11 cellular contexts compared by ENCODE assay signal in genomic region chr1:178609015-178609414, GRCh38.
DNase-seq lines count a peak whose midpoint lies in the region; ATAC-seq and TF ChIP-seq lines count a peak whose summit lies in the region.
"Had no signal": no experiment of that assay in that cellular context is flagged by ENCODE, and none has a peak within 500 bp of the region (broad histone marks: within the 10 kb centered on the region; RNA-seq: fewer than 3 reads in every experiment).

No MANE protein-coding gene starts in this region.

- H3K4me2 ChIP-seq in GM23248 (ENCODE audit: unreplicated experiment), result peak overlapping the region; percentile 91
- H3K4me2 ChIP-seq in smooth muscle cell, result peak overlapping the region; percentile 55
- no peak overlapping the region for H3K4me2 ChIP-seq in GM23338

- H2AFZ ChIP-seq in GM23248 (no peak overlapping the region), smooth muscle cell (ENCODE audit: low read depth) (no peak overlapping the region), GM23338 (no peak overlapping the region)

- H3F3A ChIP-seq in GM23248 (ENCODE audit: insufficient read depth) (peaks cover 53% of the 10 kb centered on the region), smooth muscle cell (ENCODE audit: low read depth) (peaks cover 6% of the 10 kb centered on the region), GM23338 (replicated peaks; ENCODE audit: low read depth) (no peaks in the 10 kb centered on the region)

- H3K4me3 ChIP-seq in GM23248 (peak overlapping the region; percentile 58), fibroblast of the aortic adventitia (ENCODE audit: low read depth, low read length) (no peak overlapping the region), smooth muscle cell (no peak overlapping the region), GM23338 (no peak overlapping the region)

- WGBS in GM23248 (ENCODE audit: low coverage in 1 of 2, low lambda C conversion rate in 2 of 2, missing lambda C conversion rate in 2 of 2), 2 experiments, result 1 to 2% methylated on average over 2 of the region's 2 CpGs
- WGBS in smooth muscle cell (ENCODE audit: low lambda C conversion rate), result 6% methylated on average over 2 of the region's 2 CpGs

- H3K27ac ChIP-seq in GM23248 (peak overlapping the region; percentile 96), smooth muscle cell (ENCODE audit: low read depth) (peak overlapping the region; percentile 79), GM23338 (ENCODE audit: low read depth) (no peak overlapping the region)

- DNase-seq in GM23248, result peak; percentile 93
- DNase-seq in RPMI7951 (ENCODE audit: low read depth), result peak; percentile 55
- DNase-seq in fibroblast of the aortic adventitia (ENCODE audit: low read depth), result peak; percentile 87
- no peak for DNase-seq in smooth muscle cell (lab: John Stamatoyannopoulos, UW; ENCODE audit: unreplicated experiment)
- DNase-seq in GM23338 (ENCODE audit: low spot score), result no peak
- no peak for DNase-seq in NCI-H82 (lab: John Stamatoyannopoulos, UW)
- DNase-seq in stimulated activated naive CD4-positive, alpha-beta T cell treated with Interleukin-2 at 50 U/mL for 16 hours (lab: John Stamatoyannopoulos, UW), result no peak
- DNase-seq: activated T-cell treated with anti-CD3 and anti-CD28 coated beads, Interleukin-2, amount 50 U/mL, for 24 hours; NCI-H345 had no signal

- H3K36me3 ChIP-seq in GM23248 (ENCODE audit: low read depth) (no peaks in the 10 kb centered on the region), smooth muscle cell (ENCODE audit: low read depth) (no peaks in the 10 kb centered on the region), GM23338 (ENCODE audit: insufficient read depth) (no peaks in the 10 kb centered on the region)

- peaks cover 63% of the 10 kb centered on the region for H3K4me1 ChIP-seq in GM23248 (ENCODE audit: insufficient read depth)
- peaks cover 12% of the 10 kb centered on the region for H3K4me1 ChIP-seq in smooth muscle cell (ENCODE audit: low read depth)
- H3K4me1 ChIP-seq in GM23338 (ENCODE audit: insufficient read depth), result peaks cover 6% of the 10 kb centered on the region

- H3K4me1 Mint-ChIP-seq in GM23338, result peaks cover 8% of the 10 kb centered on the region

- H3K9me3 ChIP-seq in GM23248 (ENCODE audit: low read depth), result no peaks in the 10 kb centered on the region
- H3K9me3 ChIP-seq in smooth muscle cell (replicated peaks; ENCODE audit: low read depth), result no peaks in the 10 kb centered on the region

- H3K79me2 ChIP-seq in GM23248 (ENCODE audit: insufficient read depth), result no peaks in the 10 kb centered on the region
- no peaks in the 10 kb centered on the region for H3K79me2 ChIP-seq in smooth muscle cell (ENCODE audit: low read depth)
- H3K79me2 ChIP-seq in GM23338 (replicated peaks; ENCODE audit: insufficient read depth), result no peaks in the 10 kb centered on the region

- no peak for ATAC-seq in GM23338

- H3K9ac ChIP-seq in GM23248 (peak overlapping the region; percentile 69), smooth muscle cell (ENCODE audit: low read depth) (no peak overlapping the region)

- in situ Hi-C loops in GM23248 (cut with MboI), result no loop called here

- H3K9me2 ChIP-seq in GM23248 (ENCODE audit: insufficient read depth) (no peaks in the 10 kb centered on the region), GM23338 (ENCODE audit: insufficient read depth) (no peaks in the 10 kb centered on the region)

- H3K27me3 Mint-ChIP-seq in GM23338 (ENCODE audit: insufficient read depth, low read depth, poor library complexity), result no peaks in the 10 kb centered on the region
- H3K27me3 Mint-ChIP-seq: activated T-cell treated with anti-CD3 and anti-CD28 coated beads, Interleukin-2, amount 50 U/mL, for 24 hours; dendritic cell treated with granulocyte-macrophage colony-stimulating factor and Interleukin-4, amounts not matched to agents 40 ng/mL and 50 ng/mL, for 4 days had no signal

- no peak overlapping the region for H3K27ac Mint-ChIP-seq in GM23338
- H3K27ac Mint-ChIP-seq: activated T-cell treated with anti-CD3 and anti-CD28 coated beads, Interleukin-2, amount 50 U/mL, for 24 hours; dendritic cell treated with granulocyte-macrophage colony-stimulating factor and Interleukin-4, amounts not matched to agents 40 ng/mL and 50 ng/mL, for 4 days; T-helper 2 cell treated with Interferon-gamma antibody and Interleukin-4, amounts not matched to agents 5 μg/mL and 100 μg/mL, for 36 hours had no signal

- H3K4me3 Mint-ChIP-seq in GM23338, result no peak overlapping the region
- H3K4me3 Mint-ChIP-seq: activated T-cell treated with anti-CD3 and anti-CD28 coated beads, Interleukin-2, amount 50 U/mL, for 24 hours; dendritic cell treated with granulocyte-macrophage colony-stimulating factor and Interleukin-4, amounts not matched to agents 40 ng/mL and 50 ng/mL, for 4 days; T-helper 2 cell treated with Interferon-gamma antibody and Interleukin-4, amounts not matched to agents 5 μg/mL and 100 μg/mL, for 36 hours had no signal

- H3K27me3 ChIP-seq in GM23248 (replicated peaks; ENCODE audit: insufficient read depth) (no peaks in the 10 kb centered on the region), smooth muscle cell (ENCODE audit: low read depth) (no peaks in the 10 kb centered on the region), GM23338 (ENCODE audit: insufficient read depth) (no peaks in the 10 kb centered on the region)

- H3K9me3 Mint-ChIP-seq in GM23338, result no peaks in the 10 kb centered on the region
- H3K9me3 Mint-ChIP-seq: activated T-cell treated with anti-CD3 and anti-CD28 coated beads, Interleukin-2, amount 50 U/mL, for 24 hours; dendritic cell treated with granulocyte-macrophage colony-stimulating factor and Interleukin-4, amounts not matched to agents 40 ng/mL and 50 ng/mL, for 4 days; T-helper 2 cell treated with Interferon-gamma antibody and Interleukin-4, amounts not matched to agents 5 μg/mL and 100 μg/mL, for 36 hours had no signal

- TF ChIP-seq CTCF in fibroblast of the aortic adventitia (IDR thresholded peaks at IDR 0.05; ENCODE audit: insufficient read depth, low read length), result no peak
- no peak for TF ChIP-seq CTCF in smooth muscle cell (IDR thresholded peaks at IDR 0.05; ENCODE audit: borderline replicate concordance, insufficient read depth, poor library complexity, severe bottlenecking)
- no peak for TF ChIP-seq CTCF in GM23338 (conservative IDR thresholded peaks at IDR 0.05; ENCODE audit: low read depth in 2 of 2)

- no peaks in the 10 kb centered on the region for H3K36me3 Mint-ChIP-seq in GM23338 (ENCODE audit: low read depth)

- no peaks in the 10 kb centered on the region for H4K20me1 ChIP-seq in GM23248 (ENCODE audit: insufficient read depth)
- no peaks in the 10 kb centered on the region for H4K20me1 ChIP-seq in smooth muscle cell (ENCODE audit: low read depth)
- H4K20me1 ChIP-seq in GM23338 (replicated peaks; ENCODE audit: insufficient read depth), result no peaks in the 10 kb centered on the region

TF ChIP-seq in GM23338, 12 proteins besides CTCF, POLR2A, EP300 and RAD21 (continues in another document):
- TF ChIP-seq ZNF114 (CRISPR knock-in tag; IDR thresholded peaks at IDR 0.05), result no peak
- no peak for TF ChIP-seq REST (IDR thresholded peaks at IDR 0.05; ENCODE audit: unreplicated experiment)
- TF ChIP-seq ZNF331 (CRISPR knock-in tag; IDR thresholded peaks at IDR 0.05; ENCODE audit: low read depth), result no peak
- no peak for TF ChIP-seq NANOG (IDR thresholded peaks at IDR 0.05; ENCODE audit: borderline replicate concordance)
- no peak for TF ChIP-seq EZH2phosphoT487 (IDR thresholded peaks at IDR 0.05; ENCODE audit: unreplicated experiment)
- no peak for TF ChIP-seq STAT1 (IDR thresholded peaks at IDR 0.05; ENCODE audit: unreplicated experiment)
- TF ChIP-seq JUNB (IDR thresholded peaks at IDR 0.05; ENCODE audit: unreplicated experiment), result no peak
- no peak for TF ChIP-seq ETS1 (IDR thresholded peaks at IDR 0.05)
- TF ChIP-seq CREB1 (CRISPR knock-in tag; IDR thresholded peaks at IDR 0.05; ENCODE audit: low read depth), result no peak
- TF ChIP-seq POLR2AphosphoS5 (IDR thresholded peaks at IDR 0.05; ENCODE audit: low read depth), result no peak

Comparison
In these comparisons a context has a peak if more than half of its experiments do, and no peak if none do; other contexts are left out.
1. DNase-seq: peak in GM23248 (single experiment), RPMI7951 (single experiment) and fibroblast of the aortic adventitia (single experiment); none in smooth muscle cell (single experiment), GM23338 (single experiment), NCI-H82 (single experiment) and stimulated activated naive CD4-positive, alpha-beta T cell treated with Interleukin-2 at 50 U/mL for 16 hours (single experiment).